10 cellular contexts compared by ENCODE assay signal in genomic region chr1:150236614-150236934, GRCh38. TPM values are rescaled to one million over a fixed set of nuclear protein-coding genes. Genes with fewer than 3 reads are reported as not detected.
A peak's percentile ranks its signal among the peaks of the same experiment; 100 is the strongest.
DNase-seq lines count a peak whose midpoint lies in the region; ATAC-seq and TF ChIP-seq lines count a peak whose summit lies in the region.
"Had no signal": no experiment of that assay in that cellular context is flagged by ENCODE, and none has a peak within 500 bp of the region (broad histone marks: within the 10 kb centered on the region; RNA-seq: fewer than 3 reads in every experiment).

No MANE protein-coding gene starts in this region.

- H3K27me3 Mint-ChIP-seq in activated naive CD8-positive, alpha-beta T cell treated with anti-CD3 and anti-CD28 coated beads for 36 hours = peaks cover 9% of the 10 kb centered on the region

- H3K4me3 ChIP-seq in MG63 (peak overlapping the region; percentile 69), epithelial cell of proximal tubule (ENCODE audit: low read depth, low read length) (peak overlapping the region; percentile 76), parathyroid adenoma (ENCODE audit: low read depth, low read length) (peak overlapping the region; percentile 94)

- H3K9me3 Mint-ChIP-seq in activated naive CD8-positive, alpha-beta T cell treated with anti-CD3 and anti-CD28 coated beads for 36 hours = no peaks in the 10 kb centered on the region
- H3K9me3 Mint-ChIP-seq: nephron had no signal

- H3K27ac ChIP-seq in C4-2B = peak overlapping the region; percentile 69
- peak overlapping the region; percentile 3 for H3K27ac ChIP-seq in parathyroid adenoma

- no peak overlapping the region for H3K4me3 Mint-ChIP-seq in activated naive CD8-positive, alpha-beta T cell treated with anti-CD3 and anti-CD28 coated beads for 36 hours
- H3K4me3 Mint-ChIP-seq: nephron had no signal

- no peak overlapping the region for H3K9ac ChIP-seq in parathyroid adenoma

- DNase-seq in MG63 (no peak), epithelial cell of proximal tubule (ENCODE audit: low read depth) (no peak), AG20443 (ENCODE audit: low spot score) (no peak), amygdala (lab: John Stamatoyannopoulos, UW) (no peak)
- DNase-seq in activated naive CD8-positive, alpha-beta T cell treated with anti-CD3 and anti-CD28 coated beads for 36 hours = no peak

- H3K27ac Mint-ChIP-seq in activated naive CD8-positive, alpha-beta T cell treated with anti-CD3 and anti-CD28 coated beads for 36 hours = no peak overlapping the region
- H3K27ac Mint-ChIP-seq: nephron had no signal

- no peak for ATAC-seq in HG03354 (IDR thresholded peaks at IDR 0.05; ENCODE audit: poor library complexity, severe bottlenecking, unreplicated experiment)

- H3K36me3 Mint-ChIP-seq in activated naive CD8-positive, alpha-beta T cell treated with anti-CD3 and anti-CD28 coated beads for 36 hours = peaks cover 15% of the 10 kb centered on the region

- H3K9me3 ChIP-seq in MG63 = no peaks in the 10 kb centered on the region
- H3K9me3 ChIP-seq in parathyroid adenoma (ENCODE audit: control insufficient read depth, low read length) = no peaks in the 10 kb centered on the region
- H3K9me3 ChIP-seq: adrenal gland had no signal

- peak overlapping the region; percentile 72 for H3K4me2 ChIP-seq in parathyroid adenoma (ENCODE audit: low read length)

- no peaks in the 10 kb centered on the region for H3K27me3 ChIP-seq in MG63
- H3K27me3 ChIP-seq in parathyroid adenoma (ENCODE audit: control insufficient read depth, insufficient read depth, low read length) = no peaks in the 10 kb centered on the region
- H3K27me3 ChIP-seq: adrenal gland had no signal

- peaks cover 2% of the 10 kb centered on the region for H3K4me1 ChIP-seq in parathyroid adenoma

- peaks cover 16% of the 10 kb centered on the region for H3K4me1 Mint-ChIP-seq in activated naive CD8-positive, alpha-beta T cell treated with anti-CD3 and anti-CD28 coated beads for 36 hours

- TF ChIP-seq CTCF in C4-2B (conservative IDR thresholded peaks at IDR 0.05) (no peak; the same call in 1 of the 2 replicates), epithelial cell of proximal tubule (conservative IDR thresholded peaks at IDR 0.05; ENCODE audit: low read depth, low read length) (no peak), parathyroid adenoma (IDR thresholded peaks at IDR 0.05) (no peak)

- no peaks in the 10 kb centered on the region for H3K79me2 ChIP-seq in parathyroid adenoma

- H3K36me3 ChIP-seq in MG63 = peaks cover 3% of the 10 kb centered on the region
- no peaks in the 10 kb centered on the region for H3K36me3 ChIP-seq in parathyroid adenoma (ENCODE audit: control insufficient read depth, insufficient read depth, low read length)
- H3K36me3 ChIP-seq: adrenal gland had no signal

- H2AFZ ChIP-seq in parathyroid adenoma = peak overlapping the region; percentile 72

RNA-seq across cellular contexts. Expression of gene ANP32E, which starts 0.7 kb away (rescaled TPM):
- 17.0 and 38.7 TPM in 2 replicates for total RNA-seq in MG63 (2014; rRNA removed; shearing (Covaris generic); ENCODE audit: low replicate concordance)
- 42.2 and 55.3 TPM in 2 replicates for total RNA-seq in epithelial cell of proximal tubule
- total RNA-seq in activated naive CD8-positive, alpha-beta T cell treated with anti-CD3 and anti-CD28 coated beads for 36 hours = 100 to 1,000 TPM; 176 to 191 TPM

RNA-seq across cellular contexts. Expression of gene CA14, which starts 21.0 kb away (rescaled TPM):
- not detected in 2 replicates for total RNA-seq in MG63 (2014; rRNA removed; shearing (Covaris generic); ENCODE audit: low replicate concordance)
- total RNA-seq in epithelial cell of proximal tubule = not detected in 2 replicates
- total RNA-seq in activated naive CD8-positive, alpha-beta T cell treated with anti-CD3 and anti-CD28 coated beads for 36 hours = not detected

RNA-seq across cellular contexts. Expression of gene APH1A, which starts 32.2 kb away (rescaled TPM):
- total RNA-seq in MG63 (2014; rRNA removed; shearing (Covaris generic); ENCODE audit: low replicate concordance) = 136 and 156 TPM in 2 replicates
- total RNA-seq in epithelial cell of proximal tubule = 135 and 136 TPM in 2 replicates
- 100 to 1,000 TPM; 123 to 126 TPM for total RNA-seq in activated naive CD8-positive, alpha-beta T cell treated with anti-CD3 and anti-CD28 coated beads for 36 hours

RNA-seq across cellular contexts. Expression of gene C1orf54, which starts 36.0 kb away (rescaled TPM):
- total RNA-seq in MG63 (2014; rRNA removed; shearing (Covaris generic); ENCODE audit: low replicate concordance) = 2.5 TPM in 1 of 2 replicates, not detected in the other
- total RNA-seq in epithelial cell of proximal tubule = 0.29 and 20.8 TPM in 2 replicates
- total RNA-seq in activated naive CD8-positive, alpha-beta T cell treated with anti-CD3 and anti-CD28 coated beads for 36 hours = under 1 TPM; 0.48 to 0.78 TPM

RNA-seq across cellular contexts. Expression of gene CIART, which starts 45.8 kb away (rescaled TPM):
- not detected in 2 replicates for total RNA-seq in MG63 (2014; rRNA removed; shearing (Covaris generic); ENCODE audit: low replicate concordance)
- total RNA-seq in epithelial cell of proximal tubule = 0.51 and 3.6 TPM in 2 replicates
- total RNA-seq in activated naive CD8-positive, alpha-beta T cell treated with anti-CD3 and anti-CD28 coated beads for 36 hours = 1 to 10 TPM; 4.9 to 5.2 TPM
